In the genomic region with DNA sequence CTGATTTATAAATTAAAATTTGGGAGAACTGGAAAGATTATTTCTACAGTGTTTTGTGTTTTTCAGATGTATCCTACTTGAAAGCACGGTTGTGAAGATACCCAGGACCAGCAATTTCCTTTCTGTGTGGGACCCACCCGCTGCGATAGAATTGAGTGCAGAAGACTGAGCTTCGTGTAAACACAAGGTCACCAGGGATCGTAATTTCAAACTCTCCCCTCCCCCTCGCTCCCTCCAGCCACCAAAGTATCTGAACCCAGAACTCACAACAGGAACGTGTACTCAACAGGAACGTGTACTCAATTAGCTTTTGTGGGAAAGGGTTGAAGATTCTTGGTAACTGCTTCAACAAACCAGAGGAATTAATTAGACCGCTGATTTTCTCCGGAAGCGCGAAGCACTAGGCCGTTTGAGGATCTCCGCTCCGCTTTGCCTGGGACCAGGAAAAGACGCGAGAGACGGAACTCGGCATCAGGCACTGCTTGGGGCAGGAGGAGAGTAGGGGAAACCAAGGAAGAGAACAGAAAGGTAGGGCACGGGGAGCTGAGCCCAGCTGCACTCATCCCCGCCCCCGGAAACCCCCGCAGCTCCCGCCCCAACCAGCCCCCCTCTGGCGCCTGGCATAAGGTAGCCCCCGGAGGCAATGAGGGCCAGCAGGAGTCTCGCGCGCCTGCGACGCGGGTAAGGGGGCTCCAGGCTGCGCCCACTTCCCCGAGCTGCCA, we compare ENCODE assay signal across 8 cellular contexts.
DNase-seq lines count a peak whose midpoint lies in the region; ATAC-seq and TF ChIP-seq lines count a peak whose summit lies in the region.

No MANE protein-coding gene starts in this region.

- ATAC-seq in GM18520 (IDR thresholded peaks at IDR 0.05; ENCODE audit: unreplicated experiment) (peak; percentile 8), HG03103 (IDR thresholded peaks at IDR 0.05; ENCODE audit: low read depth, unreplicated experiment) (peak; percentile 36)
- ATAC-seq in stimulated activated naive CD8-positive, alpha-beta T cell treated with anti-CD3 and anti-CD28 coated beads, Interleukin-15, Interleukin-2, amounts not matched to agents 100 U/mL and 50 U/mL, for 24 hours: peak; percentile 65

- H3K4me3 ChIP-seq in mucosa of stomach (ENCODE audit: low read length): peak overlapping the region; percentile 48

- no peak for TF ChIP-seq POLR2A in erythroblast (IDR thresholded peaks at IDR 0.05; ENCODE audit: low read length)

- no peaks in the 10 kb centered on the region for H3K27me3 ChIP-seq in mucosa of stomach (ENCODE audit: control insufficient read depth, insufficient read depth, low read length)

- H3K4me1 ChIP-seq in mucosa of stomach (ENCODE audit: control insufficient read depth, insufficient read depth, low read length): peaks cover 16% of the 10 kb centered on the region

- DNase-seq in AG08395 (ENCODE audit: low spot score) (peak; percentile 36), NCI-H2227 (lab: John Stamatoyannopoulos, UW; ENCODE audit: unreplicated experiment) (peak; percentile 83), erythroblast (lab: John Stamatoyannopoulos, UW) (peak; percentile 64 to 73)
- DNase-seq in activated CD4-positive, alpha-beta T cell treated with anti-CD3 and anti-CD28 coated beads, Interleukin-2, amount 50 U/mL, for 48 hours: peak; percentile 53 to 56
- peak; percentile 63 for DNase-seq in stimulated activated naive CD8-positive, alpha-beta T cell treated with anti-CD3 and anti-CD28 coated beads, Interleukin-15, Interleukin-2, amounts not matched to agents 100 U/mL and 50 U/mL, for 24 hours

- no peaks in the 10 kb centered on the region for H3K36me3 ChIP-seq in mucosa of stomach (ENCODE audit: control insufficient read depth, insufficient read depth, low read length)

- no peaks in the 10 kb centered on the region for H3K9me3 ChIP-seq in mucosa of stomach (ENCODE audit: control insufficient read depth, low read length)

- peak overlapping the region; percentile 91 for H3K9ac ChIP-seq in mucosa of stomach (ENCODE audit: low read length)

Comparison
In these comparisons a context has a peak if more than half of its experiments do, and no peak if none do; other contexts are left out.
1. Peak in every context shown above with its lines: DNase-seq, ATAC-seq and H3K4me3 ChIP-seq.
2. ATAC-seq: peak in every context shown above with its lines; median percentile 65 in stimulated activated naive CD8-positive, alpha-beta T cell treated with anti-CD3 and anti-CD28 coated beads, Interleukin-15, Interleukin-2, amounts not matched to agents 100 U/mL and 50 U/mL, for 24 hours; 36 in HG03103; 8 in GM18520.